8 cellular contexts compared by ENCODE assay signal in genomic region chr12:2958432-2959193, GRCh38. TPM values are rescaled to one million over a fixed set of nuclear protein-coding genes. Genes with fewer than 3 reads are reported as not detected.
DNase-seq lines count a peak whose midpoint lies in the region; ATAC-seq and TF ChIP-seq lines count a peak whose summit lies in the region.

No MANE protein-coding gene starts in this region.

- H3K27me3 ChIP-seq in MG63 (no peaks in the 10 kb centered on the region), gastroesophageal sphincter (peaks cover 2% of the 10 kb centered on the region), ovary (no peaks in the 10 kb centered on the region)

- peak overlapping the region; percentile 75 for H3K4me3 ChIP-seq in MG63
- H3K4me3 ChIP-seq in WI38 (ENCODE audit: low read depth, low read length), result peak overlapping the region; percentile 65
- peak overlapping the region; percentile 62 to 67 for H3K4me3 ChIP-seq in gastroesophageal sphincter
- peak overlapping the region; percentile 60 for H3K4me3 ChIP-seq in ovary

- H3K27ac ChIP-seq in gastroesophageal sphincter, result peak overlapping the region; percentile 52 to 97 (median 88)
- H3K27ac ChIP-seq in ovary, result no peak overlapping the region

- no peak for TF ChIP-seq CTCF in WI38 (IDR thresholded peaks at IDR 0.05; ENCODE audit: low read depth, low read length)
- TF ChIP-seq CTCF in gastroesophageal sphincter (IDR thresholded peaks at IDR 0.05), result no peak
- no peak for TF ChIP-seq CTCF in ovary (IDR thresholded peaks at IDR 0.05)

- no peaks in the 10 kb centered on the region; the same call in 1 of the 2 replicates for H3K36me3 ChIP-seq in MG63
- H3K36me3 ChIP-seq in gastroesophageal sphincter, result no peaks in the 10 kb centered on the region
- H3K36me3 ChIP-seq in ovary, result no peaks in the 10 kb centered on the region

- H3K4me1 ChIP-seq in gastroesophageal sphincter (peaks cover 0 to 37% (median 12%) of the 10 kb centered on the region in 3 donors), ovary (ENCODE audit: insufficient read depth) (peaks cover 5% of the 10 kb centered on the region)

- DNase-seq in NCI-H2196 (lab: John Stamatoyannopoulos, UW; ENCODE audit: unreplicated experiment) (peak; percentile 31), NCI-H2196 treated with DMSO at 0.1 percent for 48 hours (lab: John Stamatoyannopoulos, UW; ENCODE audit: unreplicated experiment) (no peak), MG63 (peak; percentile 89), ovary (peak; percentile 32 to 58 (median 41))

- WGBS in gastroesophageal sphincter (ENCODE audit: low coverage in 1 of 2), 2 donors, result 0 to 4% methylated on average over 7 to 14 of the region's 48 CpGs
- 1 to 2% (median 2%) methylated on average over 27 to 48 of the region's 48 CpGs for WGBS in ovary, 3 donors

- no peak for TF ChIP-seq EP300 in gastroesophageal sphincter (IDR thresholded peaks at IDR 0.05)
- TF ChIP-seq EP300 in ovary (IDR thresholded peaks at IDR 0.05), result no peak

- ATAC-seq in gastroesophageal sphincter, result peak; percentile 72
- ATAC-seq in HG03039 (IDR thresholded peaks at IDR 0.05; ENCODE audit: unreplicated experiment), result no peak
- ATAC-seq in HG03457 (IDR thresholded peaks at IDR 0.05; ENCODE audit: unreplicated experiment), result no peak

- peak in 1 of 2 donors; percentile 20 for TF ChIP-seq POLR2A in gastroesophageal sphincter (IDR thresholded peaks at IDR 0.05)
- no peak for TF ChIP-seq POLR2A in ovary (IDR thresholded peaks at IDR 0.05)

- H3K9me3 ChIP-seq in MG63, result no peaks in the 10 kb centered on the region
- no peaks in the 10 kb centered on the region for H3K9me3 ChIP-seq in gastroesophageal sphincter
- no peaks in the 10 kb centered on the region for H3K9me3 ChIP-seq in ovary

- intact Hi-C loops in ovary (cut with DNase I), result loop anchor here in 1 of 4 donors (10.0 kb wide), 1 partner anchor 54 kb away; no protein-coding TSS in a partner anchor

RNA-seq across cellular contexts. Expression of gene TEAD4, which starts 0.6 kb away (rescaled TPM):
- 3.3 and 30.8 TPM in 2 replicates for total RNA-seq in MG63 (2014; rRNA removed; shearing (Covaris generic); ENCODE audit: low replicate concordance)
- total RNA-seq in gastroesophageal sphincter, result 10 to 100 TPM in 3 of 4 donors, 1 to 10 TPM in 1; 4.7 to 26.7 (median 25.0) TPM
- 10 to 100 TPM in 2 of 7 donors, 1 to 10 TPM in 5; 3.6 to 19.9 (median 5.9) TPM for total RNA-seq in ovary
- polyA plus RNA-seq in ovary, result 1 to 10 TPM; 6.7 to 7.2 TPM

Comparison
In these comparisons a context has a peak if more than half of its experiments do, and no peak if none do; other contexts are left out.
1. H3K27ac ChIP-seq: peak in gastroesophageal sphincter (4 of 4); none in ovary (0 of 2).
2. Peak in every context shown above with its lines, with median percentiles within 50 percentile points of each other: H3K4me3 ChIP-seq.